ENCODE assay signal across 1 cellular context in the genomic region with DNA sequence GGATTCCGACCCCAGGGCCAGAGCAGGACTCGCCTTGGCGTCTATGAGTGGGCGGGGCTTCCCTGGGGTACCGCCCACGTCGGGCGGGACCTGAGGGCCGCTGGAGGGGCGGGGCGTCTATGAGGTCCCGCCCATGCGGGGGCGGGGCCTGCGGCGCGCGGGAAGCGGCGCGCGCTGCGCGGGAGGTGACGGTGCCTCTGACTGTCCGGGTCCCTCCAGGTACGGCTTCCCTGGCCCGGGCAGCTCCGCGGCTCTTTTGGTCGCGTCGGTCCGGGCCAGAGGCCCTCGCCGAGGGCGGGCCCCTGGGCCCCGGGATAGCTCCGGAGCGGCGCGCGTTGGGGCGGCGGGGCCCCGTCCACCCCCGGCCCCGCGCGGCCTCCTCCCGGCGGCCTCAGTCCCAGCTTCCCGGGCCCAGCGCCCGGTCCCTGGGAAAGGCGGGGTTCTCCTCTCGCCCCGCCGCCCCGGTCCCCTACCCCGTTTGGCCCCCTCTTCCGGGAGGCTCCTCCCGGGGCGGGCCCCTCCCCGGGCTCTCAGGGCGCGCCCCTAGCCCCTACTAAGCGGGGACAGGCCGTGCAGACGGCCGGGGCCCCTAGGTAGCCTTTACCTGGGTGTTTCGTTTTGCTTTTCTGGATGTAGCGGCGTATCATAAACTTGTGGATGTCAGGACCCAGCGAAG.
A peak's percentile ranks its signal among the peaks of the same experiment; 100 is the strongest.
TF ChIP-seq lines count a peak whose summit lies in the region.

A gene (plus strand): TSS at position 160 of the 676 bp plus-strand sequence. CDS start 745 bp downstream, outside the sequence.

TF ChIP-seq in K562, 482 proteins besides CTCF, POLR2A, EP300 and RAD21 (continued from another document and continues in another):
- TF ChIP-seq, protein P1, sequence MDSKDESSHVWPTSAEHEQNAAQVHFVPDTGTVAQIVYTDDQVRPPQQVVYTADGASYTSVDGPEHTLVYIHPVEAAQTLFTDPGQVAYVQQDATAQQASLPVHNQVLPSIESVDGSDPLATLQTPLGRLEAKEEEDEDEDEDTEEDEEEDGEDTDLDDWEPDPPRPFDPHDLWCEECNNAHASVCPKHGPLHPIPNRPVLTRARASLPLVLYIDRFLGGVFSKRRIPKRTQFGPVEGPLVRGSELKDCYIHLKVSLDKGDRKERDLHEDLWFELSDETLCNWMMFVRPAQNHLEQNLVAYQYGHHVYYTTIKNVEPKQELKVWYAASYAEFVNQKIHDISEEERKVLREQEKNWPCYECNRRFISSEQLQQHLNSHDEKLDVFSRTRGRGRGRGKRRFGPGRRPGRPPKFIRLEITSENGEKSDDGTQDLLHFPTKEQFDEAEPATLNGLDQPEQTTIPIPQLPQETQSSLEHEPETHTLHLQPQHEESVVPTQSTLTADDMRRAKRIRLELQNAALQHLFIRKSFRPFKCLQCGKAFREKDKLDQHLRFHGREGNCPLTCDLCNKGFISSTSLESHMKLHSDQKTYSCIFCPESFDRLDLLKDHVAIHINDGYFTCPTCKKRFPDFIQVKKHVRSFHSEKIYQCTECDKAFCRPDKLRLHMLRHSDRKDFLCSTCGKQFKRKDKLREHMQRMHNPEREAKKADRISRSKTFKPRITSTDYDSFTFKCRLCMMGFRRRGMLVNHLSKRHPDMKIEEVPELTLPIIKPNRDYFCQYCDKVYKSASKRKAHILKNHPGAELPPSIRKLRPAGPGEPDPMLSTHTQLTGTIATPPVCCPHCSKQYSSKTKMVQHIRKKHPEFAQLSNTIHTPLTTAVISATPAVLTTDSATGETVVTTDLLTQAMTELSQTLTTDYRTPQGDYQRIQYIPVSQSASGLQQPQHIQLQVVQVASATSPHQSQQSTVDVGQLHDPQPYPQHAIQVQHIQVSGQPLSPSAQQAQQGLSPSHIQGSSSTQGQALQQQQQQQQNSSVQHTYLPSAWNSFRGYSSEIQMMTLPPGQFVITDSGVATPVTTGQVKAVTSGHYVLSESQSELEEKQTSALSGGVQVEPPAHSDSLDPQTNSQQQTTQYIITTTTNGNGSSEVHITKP (IDR thresholded peaks at IDR 0.05; ENCODE audit: partially characterized antibody) = peak; percentile 67
- peak; percentile 88 for TF ChIP-seq L3MBTL2 (IDR thresholded peaks at IDR 0.05)
- TF ChIP-seq ETV5 (CRISPR knock-in tag; IDR thresholded peaks at IDR 0.05; ENCODE audit: low read depth) = no peak
- TF ChIP-seq ZFP1 (CRISPR knock-in tag; IDR thresholded peaks at IDR 0.05) = no peak
- TF ChIP-seq, protein P2, sequence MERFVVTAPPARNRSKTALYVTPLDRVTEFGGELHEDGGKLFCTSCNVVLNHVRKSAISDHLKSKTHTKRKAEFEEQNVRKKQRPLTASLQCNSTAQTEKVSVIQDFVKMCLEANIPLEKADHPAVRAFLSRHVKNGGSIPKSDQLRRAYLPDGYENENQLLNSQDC (CRISPR knock-in tag; IDR thresholded peaks at IDR 0.05) = no peak
- TF ChIP-seq TOE1 (IDR thresholded peaks at IDR 0.05; ENCODE audit: borderline replicate concordance) = no peak
- TF ChIP-seq TOE1 (CRISPR knock-in tag; IDR thresholded peaks at IDR 0.05; ENCODE audit: borderline replicate concordance, low read depth) = no peak
- TF ChIP-seq, protein P3, sequence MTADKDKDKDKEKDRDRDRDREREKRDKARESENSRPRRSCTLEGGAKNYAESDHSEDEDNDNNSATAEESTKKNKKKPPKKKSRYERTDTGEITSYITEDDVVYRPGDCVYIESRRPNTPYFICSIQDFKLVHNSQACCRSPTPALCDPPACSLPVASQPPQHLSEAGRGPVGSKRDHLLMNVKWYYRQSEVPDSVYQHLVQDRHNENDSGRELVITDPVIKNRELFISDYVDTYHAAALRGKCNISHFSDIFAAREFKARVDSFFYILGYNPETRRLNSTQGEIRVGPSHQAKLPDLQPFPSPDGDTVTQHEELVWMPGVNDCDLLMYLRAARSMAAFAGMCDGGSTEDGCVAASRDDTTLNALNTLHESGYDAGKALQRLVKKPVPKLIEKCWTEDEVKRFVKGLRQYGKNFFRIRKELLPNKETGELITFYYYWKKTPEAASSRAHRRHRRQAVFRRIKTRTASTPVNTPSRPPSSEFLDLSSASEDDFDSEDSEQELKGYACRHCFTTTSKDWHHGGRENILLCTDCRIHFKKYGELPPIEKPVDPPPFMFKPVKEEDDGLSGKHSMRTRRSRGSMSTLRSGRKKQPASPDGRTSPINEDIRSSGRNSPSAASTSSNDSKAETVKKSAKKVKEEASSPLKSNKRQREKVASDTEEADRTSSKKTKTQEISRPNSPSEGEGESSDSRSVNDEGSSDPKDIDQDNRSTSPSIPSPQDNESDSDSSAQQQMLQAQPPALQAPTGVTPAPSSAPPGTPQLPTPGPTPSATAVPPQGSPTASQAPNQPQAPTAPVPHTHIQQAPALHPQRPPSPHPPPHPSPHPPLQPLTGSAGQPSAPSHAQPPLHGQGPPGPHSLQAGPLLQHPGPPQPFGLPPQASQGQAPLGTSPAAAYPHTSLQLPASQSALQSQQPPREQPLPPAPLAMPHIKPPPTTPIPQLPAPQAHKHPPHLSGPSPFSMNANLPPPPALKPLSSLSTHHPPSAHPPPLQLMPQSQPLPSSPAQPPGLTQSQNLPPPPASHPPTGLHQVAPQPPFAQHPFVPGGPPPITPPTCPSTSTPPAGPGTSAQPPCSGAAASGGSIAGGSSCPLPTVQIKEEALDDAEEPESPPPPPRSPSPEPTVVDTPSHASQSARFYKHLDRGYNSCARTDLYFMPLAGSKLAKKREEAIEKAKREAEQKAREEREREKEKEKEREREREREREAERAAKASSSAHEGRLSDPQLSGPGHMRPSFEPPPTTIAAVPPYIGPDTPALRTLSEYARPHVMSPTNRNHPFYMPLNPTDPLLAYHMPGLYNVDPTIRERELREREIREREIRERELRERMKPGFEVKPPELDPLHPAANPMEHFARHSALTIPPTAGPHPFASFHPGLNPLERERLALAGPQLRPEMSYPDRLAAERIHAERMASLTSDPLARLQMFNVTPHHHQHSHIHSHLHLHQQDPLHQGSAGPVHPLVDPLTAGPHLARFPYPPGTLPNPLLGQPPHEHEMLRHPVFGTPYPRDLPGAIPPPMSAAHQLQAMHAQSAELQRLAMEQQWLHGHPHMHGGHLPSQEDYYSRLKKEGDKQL (CRISPR knock-in tag; IDR thresholded peaks at IDR 0.05; ENCODE audit: borderline replicate concordance) = no peak
- 0 out of 2 replicates have a peak, but pooled peaks have one; percentile 61 for TF ChIP-seq HDAC6 (IDR thresholded peaks at IDR 0.05; ENCODE audit: low read depth, low read length)
- peak; percentile 90 to 91 for TF ChIP-seq NRF1 (conservative IDR thresholded peaks at IDR 0.05 in 1 of 2, IDR thresholded peaks at IDR 0.05 in 1 of 2)
- no peak for TF ChIP-seq EWSR1 (IDR thresholded peaks at IDR 0.05; ENCODE audit: borderline replicate concordance, low read depth, partially characterized antibody)
- no peak for TF ChIP-seq SMAD2 (IDR thresholded peaks at IDR 0.05; ENCODE audit: low read depth, low read length)
- TF ChIP-seq, protein P4, sequence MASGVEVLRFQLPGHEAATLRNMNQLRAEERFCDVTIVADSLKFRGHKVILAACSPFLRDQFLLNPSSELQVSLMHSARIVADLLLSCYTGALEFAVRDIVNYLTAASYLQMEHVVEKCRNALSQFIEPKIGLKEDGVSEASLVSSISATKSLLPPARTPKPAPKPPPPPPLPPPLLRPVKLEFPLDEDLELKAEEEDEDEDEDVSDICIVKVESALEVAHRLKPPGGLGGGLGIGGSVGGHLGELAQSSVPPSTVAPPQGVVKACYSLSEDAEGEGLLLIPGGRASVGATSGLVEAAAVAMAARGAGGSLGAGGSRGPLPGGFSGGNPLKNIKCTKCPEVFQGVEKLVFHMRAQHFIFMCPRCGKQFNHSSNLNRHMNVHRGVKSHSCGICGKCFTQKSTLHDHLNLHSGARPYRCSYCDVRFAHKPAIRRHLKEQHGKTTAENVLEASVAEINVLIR (CRISPR knock-in tag; IDR thresholded peaks at IDR 0.05) = no peak
- peak in 1 of 2 experiments; percentile 85; a peak in 2 of 4 replicates for TF ChIP-seq SIN3A (IDR thresholded peaks at IDR 0.05; ENCODE audit: borderline replicate concordance in 2 of 2, control insufficient read depth in 1 of 2, low read depth in 2 of 2, low read length in 2 of 2)
- TF ChIP-seq MEIS2 (IDR thresholded peaks at IDR 0.05; ENCODE audit: partially characterized antibody) = peak; percentile 36
- TF ChIP-seq CREB1 (IDR thresholded peaks at IDR 0.05) = peak; percentile 75
- TF ChIP-seq CREB1 (CRISPR knock-in tag; IDR thresholded peaks at IDR 0.05) = peak; percentile 55; the same call in 1 of the 2 replicates
- TF ChIP-seq ZNF445 (CRISPR knock-in tag; IDR thresholded peaks at IDR 0.05; ENCODE audit: low read depth) = no peak
- TF ChIP-seq, protein P5, sequence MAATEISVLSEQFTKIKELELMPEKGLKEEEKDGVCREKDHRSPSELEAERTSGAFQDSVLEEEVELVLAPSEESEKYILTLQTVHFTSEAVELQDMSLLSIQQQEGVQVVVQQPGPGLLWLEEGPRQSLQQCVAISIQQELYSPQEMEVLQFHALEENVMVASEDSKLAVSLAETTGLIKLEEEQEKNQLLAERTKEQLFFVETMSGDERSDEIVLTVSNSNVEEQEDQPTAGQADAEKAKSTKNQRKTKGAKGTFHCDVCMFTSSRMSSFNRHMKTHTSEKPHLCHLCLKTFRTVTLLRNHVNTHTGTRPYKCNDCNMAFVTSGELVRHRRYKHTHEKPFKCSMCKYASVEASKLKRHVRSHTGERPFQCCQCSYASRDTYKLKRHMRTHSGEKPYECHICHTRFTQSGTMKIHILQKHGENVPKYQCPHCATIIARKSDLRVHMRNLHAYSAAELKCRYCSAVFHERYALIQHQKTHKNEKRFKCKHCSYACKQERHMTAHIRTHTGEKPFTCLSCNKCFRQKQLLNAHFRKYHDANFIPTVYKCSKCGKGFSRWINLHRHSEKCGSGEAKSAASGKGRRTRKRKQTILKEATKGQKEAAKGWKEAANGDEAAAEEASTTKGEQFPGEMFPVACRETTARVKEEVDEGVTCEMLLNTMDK (IDR thresholded peaks at IDR 0.05; ENCODE audit: borderline replicate concordance, insufficient read depth, low read depth, low read length, poor library complexity, severe bottlenecking) = no peak
- peak; percentile 54 to 95; a peak in 3 of 4 replicates for TF ChIP-seq NONO (IDR thresholded peaks at IDR 0.05; ENCODE audit: low read depth in 2 of 2, low read length in 1 of 2)
- TF ChIP-seq, protein P6, sequence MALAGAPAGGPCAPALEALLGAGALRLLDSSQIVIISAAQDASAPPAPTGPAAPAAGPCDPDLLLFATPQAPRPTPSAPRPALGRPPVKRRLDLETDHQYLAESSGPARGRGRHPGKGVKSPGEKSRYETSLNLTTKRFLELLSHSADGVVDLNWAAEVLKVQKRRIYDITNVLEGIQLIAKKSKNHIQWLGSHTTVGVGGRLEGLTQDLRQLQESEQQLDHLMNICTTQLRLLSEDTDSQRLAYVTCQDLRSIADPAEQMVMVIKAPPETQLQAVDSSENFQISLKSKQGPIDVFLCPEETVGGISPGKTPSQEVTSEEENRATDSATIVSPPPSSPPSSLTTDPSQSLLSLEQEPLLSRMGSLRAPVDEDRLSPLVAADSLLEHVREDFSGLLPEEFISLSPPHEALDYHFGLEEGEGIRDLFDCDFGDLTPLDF (CRISPR knock-in tag; IDR thresholded peaks at IDR 0.05) = peak; percentile 82
- no peak for TF ChIP-seq NR4A1 (CRISPR knock-in tag; IDR thresholded peaks at IDR 0.05)
- TF ChIP-seq NR4A1 (tag; IDR thresholded peaks at IDR 0.05) = peak; percentile 31; the same call in 1 of the 2 replicates
- TF ChIP-seq DACH1 (IDR thresholded peaks at IDR 0.05; ENCODE audit: partially characterized antibody) = no peak
- TF ChIP-seq SOX6 (IDR thresholded peaks at IDR 0.05) = 0 out of 2 replicates have a peak, but pooled peaks have one; percentile 10
- peak; percentile 75 for TF ChIP-seq SP1 (CRISPR knock-in tag; IDR thresholded peaks at IDR 0.05)
- TF ChIP-seq EZH2 (IDR thresholded peaks at IDR 0.05; ENCODE audit: borderline replicate concordance, low read depth, low read length) = no peak
- TF ChIP-seq HCFC1 (IDR thresholded peaks at IDR 0.05; ENCODE audit: low read depth, low read length) = peak; percentile 56; the same call in 1 of the 2 replicates
- TF ChIP-seq ILF3 (IDR thresholded peaks at IDR 0.05; ENCODE audit: borderline replicate concordance) = peak; percentile 70; the same call in 1 of the 2 replicates
- no peak for TF ChIP-seq TAF15 (IDR thresholded peaks at IDR 0.05; ENCODE audit: low read depth, low read length)
- TF ChIP-seq JUND (IDR thresholded peaks at IDR 0.05; ENCODE audit: borderline replicate concordance, low read depth, low read length) = peak; percentile 49; the same call in 1 of the 2 replicates
- no peak for TF ChIP-seq JUND (tag; IDR thresholded peaks at IDR 0.05; ENCODE audit: borderline replicate concordance, low read depth, low read length)
- TF ChIP-seq PHF8 (IDR thresholded peaks at IDR 0.05; ENCODE audit: borderline replicate concordance, low read length) = peak; percentile 79; the same call in 1 of the 2 replicates
- peak; percentile 46; the same call in 1 of the 2 replicates for TF ChIP-seq MTA3 (IDR thresholded peaks at IDR 0.05; ENCODE audit: borderline replicate concordance)
- TF ChIP-seq GATAD2B (IDR thresholded peaks at IDR 0.05; ENCODE audit: borderline replicate concordance) = peak; percentile 93
- peak; percentile 77 for TF ChIP-seq RBBP5 (IDR thresholded peaks at IDR 0.05; ENCODE audit: borderline replicate concordance, insufficient read depth, low read length, poor library complexity, severe bottlenecking)
- no peak for TF ChIP-seq SRSF7 (optimal IDR thresholded peaks at IDR 0.05; ENCODE audit: low read depth, low read length)
- peak; percentile 91 for TF ChIP-seq CXXC5 (CRISPR knock-in tag; IDR thresholded peaks at IDR 0.05)
- TF ChIP-seq, protein P7, sequence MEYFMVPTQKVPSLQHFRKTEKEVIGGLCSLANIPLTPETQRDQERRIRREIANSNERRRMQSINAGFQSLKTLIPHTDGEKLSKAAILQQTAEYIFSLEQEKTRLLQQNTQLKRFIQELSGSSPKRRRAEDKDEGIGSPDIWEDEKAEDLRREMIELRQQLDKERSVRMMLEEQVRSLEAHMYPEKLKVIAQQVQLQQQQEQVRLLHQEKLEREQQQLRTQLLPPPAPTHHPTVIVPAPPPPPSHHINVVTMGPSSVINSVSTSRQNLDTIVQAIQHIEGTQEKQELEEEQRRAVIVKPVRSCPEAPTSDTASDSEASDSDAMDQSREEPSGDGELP (CRISPR knock-in tag; IDR thresholded peaks at IDR 0.05; ENCODE audit: borderline replicate concordance) = 0 out of 2 replicates have a peak, but pooled peaks have one; percentile 15
- peak; percentile 95 for TF ChIP-seq CCNT2 (IDR thresholded peaks at IDR 0.05; ENCODE audit: borderline replicate concordance, extremely low read depth, insufficient read length, low read depth, low read length)
- peak; percentile 34; the same call in 1 of the 2 replicates for TF ChIP-seq MBD2 (IDR thresholded peaks at IDR 0.05; ENCODE audit: borderline replicate concordance, low read depth)
- peak; percentile 90 for TF ChIP-seq HMGN3 (IDR thresholded peaks at IDR 0.05; ENCODE audit: borderline replicate concordance, extremely low read depth, insufficient read length, low read depth, low read length)
- TF ChIP-seq SUPT5H (IDR thresholded peaks at IDR 0.05) = peak; percentile 62; the same call in 1 of the 2 replicates
- peak; percentile 77 for TF ChIP-seq GTF2F1 (IDR thresholded peaks at IDR 0.05; ENCODE audit: low read depth, low read length)
- peak; percentile 77 for TF ChIP-seq CREM (IDR thresholded peaks at IDR 0.05; ENCODE audit: low read depth)
- TF ChIP-seq, protein P8, sequence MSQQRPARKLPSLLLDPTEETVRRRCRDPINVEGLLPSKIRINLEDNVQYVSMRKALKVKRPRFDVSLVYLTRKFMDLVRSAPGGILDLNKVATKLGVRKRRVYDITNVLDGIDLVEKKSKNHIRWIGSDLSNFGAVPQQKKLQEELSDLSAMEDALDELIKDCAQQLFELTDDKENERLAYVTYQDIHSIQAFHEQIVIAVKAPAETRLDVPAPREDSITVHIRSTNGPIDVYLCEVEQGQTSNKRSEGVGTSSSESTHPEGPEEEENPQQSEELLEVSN (IDR thresholded peaks at IDR 0.05; ENCODE audit: borderline replicate concordance in 1 of 2, extremely low read depth in 1 of 2, insufficient read depth in 1 of 2, insufficient read length in 1 of 2, low read depth in 1 of 2, low read length in 1 of 2, poor library complexity in 1 of 2, severe bottlenecking in 1 of 2) = peak; percentile 90 to 98
